ENCODE assay signal across 7 cellular contexts in the genomic region with DNA sequence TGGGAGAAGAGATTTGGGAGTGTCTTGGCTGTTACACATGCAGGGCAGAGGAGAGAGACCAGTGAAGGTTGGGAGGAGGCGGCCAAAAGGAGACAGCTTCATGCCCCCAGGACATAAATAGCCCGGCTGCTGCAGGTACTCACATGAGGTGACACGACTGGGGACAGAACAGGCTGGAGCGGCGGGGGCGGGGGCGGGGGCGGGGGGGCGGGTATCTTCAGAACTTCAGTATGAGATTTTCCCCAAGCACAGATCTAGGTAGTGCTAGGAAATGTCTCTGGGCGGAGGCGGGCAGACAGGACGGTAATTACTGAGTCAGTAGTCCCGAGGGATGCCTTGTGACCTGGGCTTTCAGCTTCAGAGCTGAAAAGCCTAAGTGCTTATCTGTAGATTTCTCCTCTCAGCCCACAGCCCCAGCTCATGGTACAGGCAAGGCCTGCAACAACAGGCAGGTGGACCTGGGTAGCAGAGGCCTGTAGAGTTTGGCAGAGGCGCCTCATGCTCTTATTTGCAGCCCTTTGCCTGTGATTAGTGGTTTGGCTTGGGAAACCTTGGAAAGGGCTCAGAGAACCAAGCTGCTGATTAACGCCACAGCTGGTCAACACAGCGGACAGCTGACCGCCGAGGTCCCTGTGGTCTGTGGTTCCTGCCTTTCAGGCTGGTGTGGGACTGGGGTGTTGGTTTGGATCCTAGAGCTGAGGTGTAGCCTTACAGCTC. TPM values are rescaled to one million over a fixed set of nuclear protein-coding genes. Genes with fewer than 3 reads are reported as not detected.
DNase-seq lines count a peak whose midpoint lies in the region; ATAC-seq and TF ChIP-seq lines count a peak whose summit lies in the region.

No MANE protein-coding gene starts in this region.

- peak; percentile 31 for DNase-seq in RWPE1 (ENCODE audit: low spot score)
- DNase-seq in cardiac muscle cell (ENCODE audit: low read depth in 1 of 2, low spot score in 1 of 2), result peak; percentile 46 to 77
- DNase-seq in NCI-H526 treated with DMSO at 0.1 percent for 48 hours (lab: John Stamatoyannopoulos, UW), result no peak

- H3K36me3 ChIP-seq in cardiac muscle cell (peaks cover 30% of the 10 kb centered on the region), subcutaneous abdominal adipose tissue (ENCODE audit: control insufficient read depth in 5 of 5, insufficient read depth in 5 of 5, low read length in 5 of 5) (peaks cover 0 to 43% (median 35%) of the 10 kb centered on the region in 5 donors)

- POLR2A ChIA-PET in RWPE1 (lab: Yijun Ruan, JAX; ENCODE audit: low non-redundant PET), result interaction anchor here (1.4 kb wide), 1 partner anchor 23 kb away, joined by 5 read pairs; no protein-coding TSS in a partner anchor

- no peak for TF ChIP-seq CTCF in RWPE1 (conservative IDR thresholded peaks at IDR 0.05; ENCODE audit: low read depth)
- TF ChIP-seq CTCF in cardiac muscle cell (IDR thresholded peaks at IDR 0.05; ENCODE audit: low read depth, low read length), result no peak

- peak overlapping the region; percentile 94 for H3K27ac ChIP-seq in RWPE1
- H3K27ac ChIP-seq in cardiac muscle cell, result peak overlapping the region; percentile 90
- H3K27ac ChIP-seq in subcutaneous abdominal adipose tissue (ENCODE audit: low read depth, low read length), result peak overlapping the region; percentile 87

- no peaks in the 10 kb centered on the region for H3K9me3 ChIP-seq in cardiac muscle cell (ENCODE audit: low read depth)
- no peaks in the 10 kb centered on the region for H3K9me3 ChIP-seq in subcutaneous abdominal adipose tissue (ENCODE audit: control insufficient read depth in 5 of 5, low read length in 5 of 5)

- H3K4me3 ChIP-seq in cardiac muscle cell, result no peak overlapping the region
- H3K4me3 ChIP-seq in subcutaneous abdominal adipose tissue (ENCODE audit: low read depth in 1 of 5, low read length in 5 of 5), result peak overlapping the region in 4 of 5 donors; percentile 11 to 43 (median 34)

- H3K9ac ChIP-seq in subcutaneous abdominal adipose tissue (ENCODE audit: low read length in 5 of 5), result peak overlapping the region in 3 of 5 donors; percentile 26 to 68 (median 67)

- ATAC-seq in GM21786 (IDR thresholded peaks at IDR 0.05; ENCODE audit: unreplicated experiment) (peak; percentile 73), GM21825 (IDR thresholded peaks at IDR 0.05; ENCODE audit: unreplicated experiment) (no peak), HG03045 (IDR thresholded peaks at IDR 0.05; ENCODE audit: unreplicated experiment) (no peak)

- H3K4me1 ChIP-seq in cardiac muscle cell (ENCODE audit: low read depth) (peaks cover 14% of the 10 kb centered on the region), subcutaneous abdominal adipose tissue (ENCODE audit: control insufficient read depth in 5 of 5, insufficient read depth in 5 of 5, low read length in 5 of 5) (peaks cover 9 to 22% (median 20%) of the 10 kb centered on the region in 5 donors)

- CTCF ChIA-PET in RWPE1 (lab: Yijun Ruan, JAX), result interaction anchor here (0.6 to 0.8 kb wide), 2 partner anchors 9 to 23 kb away, joined by 3 read pairs; no protein-coding TSS in a partner anchor

- no peaks in the 10 kb centered on the region for H3K27me3 ChIP-seq in cardiac muscle cell
- no peaks in the 10 kb centered on the region for H3K27me3 ChIP-seq in subcutaneous abdominal adipose tissue (ENCODE audit: control insufficient read depth in 5 of 5, insufficient read depth in 4 of 5, low read length in 5 of 5)

RNA-seq across cellular contexts. Expression of gene UNK, which starts 24.5 kb away (rescaled TPM):
- 34.2 and 37.8 TPM in 2 replicates for total RNA-seq in cardiac muscle cell
- 20.5 and 35.9 TPM in 2 replicates for polyA plus RNA-seq in cardiac muscle cell

RNA-seq across cellular contexts. Expression of gene UNC13D, which starts 35.1 kb away (rescaled TPM):
- total RNA-seq in cardiac muscle cell, result 4.6 and 14.8 TPM in 2 replicates
- polyA plus RNA-seq in cardiac muscle cell, result 10.8 and 24.6 TPM in 2 replicates

RNA-seq across cellular contexts. Expression of gene GALK1, which starts 44.1 kb away (rescaled TPM):
- 35.1 and 54.0 TPM in 2 replicates for total RNA-seq in cardiac muscle cell
- polyA plus RNA-seq in cardiac muscle cell, result 42.4 and 74.4 TPM in 2 replicates

RNA-seq across cellular contexts. Expression of gene WBP2, which starts 46.1 kb away (rescaled TPM):
- 61.3 and 75.6 TPM in 2 replicates for total RNA-seq in cardiac muscle cell
- polyA plus RNA-seq in cardiac muscle cell, result 160 and 161 TPM in 2 replicates
